Comparison of ENCODE assay signal across 1 cellular context in genomic region chr18:69968073-69968472, GRCh38.
TF ChIP-seq lines count a peak whose summit lies in the region.

No MANE protein-coding gene starts in this region.

TF ChIP-seq in GM23338, 12 proteins besides CTCF, POLR2A, EP300 and RAD21:
- TF ChIP-seq REST (IDR thresholded peaks at IDR 0.05; ENCODE audit: unreplicated experiment) (no peak), ZNF462 (CRISPR knock-in tag; IDR thresholded peaks at IDR 0.05) (no peak), NANOG (IDR thresholded peaks at IDR 0.05; ENCODE audit: borderline replicate concordance) (no peak)
